ENCODE assay signal across 9 cellular contexts in genomic region chr5:170312666-170313065, GRCh38. TPM values are rescaled to one million over a fixed set of nuclear protein-coding genes. Genes with fewer than 3 reads are reported as not detected.
DNase-seq lines count a peak whose midpoint lies in the region; ATAC-seq and TF ChIP-seq lines count a peak whose summit lies in the region.
"Had no signal": no experiment of that assay in that cellular context is flagged by ENCODE, and none has a peak within 500 bp of the region (broad histone marks: within the 10 kb centered on the region; RNA-seq: fewer than 3 reads in every experiment).

No MANE protein-coding gene starts in this region.

- H3K9me3 ChIP-seq in subcutaneous abdominal adipose tissue (ENCODE audit: control insufficient read depth in 5 of 5, low read length in 5 of 5), result no peaks in the 10 kb centered on the region

- H3K4me1 ChIP-seq in subcutaneous abdominal adipose tissue (ENCODE audit: control insufficient read depth in 5 of 5, insufficient read depth in 5 of 5, low read length in 5 of 5), result peaks cover 9 to 68% (median 56%) of the 10 kb centered on the region in 5 donors

- H3K9ac ChIP-seq in subcutaneous abdominal adipose tissue (ENCODE audit: low read length in 5 of 5), result no peak overlapping the region

- H3K36me3 ChIP-seq in kidney epithelial cell (ENCODE audit: control insufficient read depth, insufficient read depth, low read length) (no peaks in the 10 kb centered on the region), subcutaneous abdominal adipose tissue (ENCODE audit: control insufficient read depth in 5 of 5, insufficient read depth in 5 of 5, low read length in 5 of 5) (no peaks in the 10 kb centered on the region)

- ATAC-seq in GM18858 (IDR thresholded peaks at IDR 0.05; ENCODE audit: unreplicated experiment) (peak; percentile 56), HG03558 (IDR thresholded peaks at IDR 0.05; ENCODE audit: extremely low read depth, unreplicated experiment) (peak; percentile 54)

- TF ChIP-seq CTCF in kidney epithelial cell (IDR thresholded peaks at IDR 0.05; ENCODE audit: insufficient read depth, low read length, poor library complexity, severe bottlenecking), result no peak

- no peak overlapping the region for H3K4me3 ChIP-seq in kidney epithelial cell (ENCODE audit: low read depth, low read length)
- no peak overlapping the region for H3K4me3 ChIP-seq in subcutaneous abdominal adipose tissue (ENCODE audit: low read depth in 1 of 5, low read length in 5 of 5)

- peak; percentile 45 to 80 for DNase-seq in activated CD8-positive, alpha-beta memory T cell treated with anti-CD3 and anti-CD28 coated beads for 4 hours (ENCODE audit: low read depth in 2 of 2)
- peak; percentile 31 for DNase-seq in kidney epithelial cell (ENCODE audit: low read depth)
- no peak for DNase-seq in NCI-H524 treated with DMSO at 0.1 percent for 48 hours (lab: John Stamatoyannopoulos, UW)
- no peak for DNase-seq in DMS 273 treated with DMSO at 0.1 percent for 48 hours (lab: John Stamatoyannopoulos, UW)
- no peak for DNase-seq in NCI-H187 (lab: John Stamatoyannopoulos, UW)

- H3K27me3 ChIP-seq in kidney epithelial cell (ENCODE audit: control insufficient read depth, insufficient read depth, low read length) (no peaks in the 10 kb centered on the region), subcutaneous abdominal adipose tissue (ENCODE audit: control insufficient read depth in 5 of 5, insufficient read depth in 4 of 5, low read length in 5 of 5) (no peaks in the 10 kb centered on the region)

- H3K27ac ChIP-seq in subcutaneous abdominal adipose tissue (ENCODE audit: low read depth, low read length), result peak overlapping the region; percentile 19

RNA-seq across cellular contexts. Expression of gene LCP2, which starts 15.1 kb away (rescaled TPM):
- 0.07 and 0.13 TPM in 2 replicates for total RNA-seq in kidney epithelial cell
- total RNA-seq: fibroblast of lung had no signal

Comparison
In these comparisons a context has a peak if more than half of its experiments do, and no peak if none do; other contexts are left out.
1. DNase-seq: peak in activated CD8-positive, alpha-beta memory T cell treated with anti-CD3 and anti-CD28 coated beads for 4 hours (2 of 2) and kidney epithelial cell (single experiment); none in NCI-H524 treated with DMSO at 0.1 percent for 48 hours (single experiment), DMS 273 treated with DMSO at 0.1 percent for 48 hours (single experiment) and NCI-H187 (0 of 2).